In the genomic region with DNA sequence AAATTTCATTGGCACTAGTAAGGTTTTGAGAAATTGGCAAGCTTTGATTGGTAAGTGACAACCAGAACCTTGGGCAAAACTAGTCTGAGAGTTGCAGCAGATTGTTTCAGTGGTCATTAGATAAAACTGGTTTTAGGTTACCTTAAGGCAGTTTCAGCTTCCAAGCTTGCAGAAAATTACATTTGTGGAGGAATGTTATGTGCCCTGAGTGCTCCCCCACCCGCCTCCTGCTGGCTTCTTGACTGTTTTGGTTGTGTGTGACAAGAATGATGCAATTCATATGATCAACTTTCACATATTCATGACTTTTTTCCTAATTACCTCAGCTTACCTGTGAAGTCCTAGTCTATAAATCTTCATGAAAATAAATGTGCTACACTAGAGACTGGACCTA, we compare ENCODE assay signal across 14 cellular contexts.
DNase-seq lines count a peak whose midpoint lies in the region; ATAC-seq and TF ChIP-seq lines count a peak whose summit lies in the region.
"Had no signal": no experiment of that assay in that cellular context is flagged by ENCODE, and none has a peak within 500 bp of the region (broad histone marks: within the 10 kb centered on the region; RNA-seq: fewer than 3 reads in every experiment).

No MANE protein-coding gene starts in this region.

- intact Hi-C loops in body of pancreas (cut with DNase I) = no loop called here
- intact Hi-C loops in left ventricle myocardium superior (cut with micrococcal nuclease) = no loop called here
- intact Hi-C loops in A673 (cut with micrococcal nuclease; ENCODE audit: unreplicated experiment) = no loop called here
- intact Hi-C loops in prostate gland (cut with DNase I) = no loop called here
- intact Hi-C loops in psoas muscle (cut with DNase I) = no loop called here

- H3K4me1 ChIP-seq in body of pancreas (peaks cover 41% of the 10 kb centered on the region), A673 (ENCODE audit: insufficient read depth, low read length, poor library complexity, severe bottlenecking) (no peaks in the 10 kb centered on the region), prostate gland (replicated peaks) (no peaks in the 10 kb centered on the region), psoas muscle (no peaks in the 10 kb centered on the region)
- H3K4me1 ChIP-seq: BLaER1 treated with 17β-estradiol and CSF1 and Interleukin-3, amounts not matched to agents 10 nM and 100 nM had no signal

- H3K4me3 ChIP-seq in body of pancreas (no peak overlapping the region), A673 (ENCODE audit: low read depth, low read length, poor library complexity, severe bottlenecking) (no peak overlapping the region), prostate gland (no peak overlapping the region), psoas muscle (no peak overlapping the region)
- H3K4me3 ChIP-seq: BLaER1 treated with 17β-estradiol and CSF1 and Interleukin-3, amounts not matched to agents 10 nM and 100 nM; MG63; mucosa of descending colon had no signal

- CTCF ChIA-PET in A673 (lab: Charles Lee) = no interaction called here

- no peak for TF ChIP-seq POLR2A in body of pancreas (IDR thresholded peaks at IDR 0.05)
- no peak for TF ChIP-seq POLR2A in prostate gland (IDR thresholded peaks at IDR 0.05)

- peak; percentile 21 for ATAC-seq in GM18870 (IDR thresholded peaks at IDR 0.05; ENCODE audit: unreplicated experiment)
- peak; percentile 22 for ATAC-seq in GM21619 (IDR thresholded peaks at IDR 0.05; ENCODE audit: unreplicated experiment)
- peak; percentile 20 for ATAC-seq in HG03103 (IDR thresholded peaks at IDR 0.05; ENCODE audit: low read depth, unreplicated experiment)
- ATAC-seq in body of pancreas = peak; percentile 59
- no peak for ATAC-seq in left ventricle myocardium superior
- no peak for ATAC-seq in psoas muscle

- TF ChIP-seq CTCF in body of pancreas (IDR thresholded peaks at IDR 0.05) = no peak
- no peak for TF ChIP-seq CTCF in A673 (conservative IDR thresholded peaks at IDR 0.05; ENCODE audit: low read depth, low read length)
- TF ChIP-seq CTCF in prostate gland (IDR thresholded peaks at IDR 0.05) = no peak
- TF ChIP-seq CTCF in psoas muscle (IDR thresholded peaks at IDR 0.05) = no peak

- H3K27ac ChIP-seq in body of pancreas (peak overlapping the region; percentile 36 to 84 (median 78)), A673 (ENCODE audit: low read depth, low read length, poor library complexity, severe bottlenecking) (no peak overlapping the region), prostate gland (no peak overlapping the region), psoas muscle (no peak overlapping the region)
- H3K27ac ChIP-seq: BLaER1 treated with 17β-estradiol and CSF1 and Interleukin-3, amounts not matched to agents 10 nM and 100 nM; epithelial cell of prostate had no signal

- BruUV-seq in A673 (replicated peaks; lab: Mats Ljungman, UMichigan) = no TSS peak

- H3K36me3 ChIP-seq in body of pancreas (replicated peaks in 1 of 2; ENCODE audit: insufficient read depth in 1 of 2, low read depth in 2 of 2) = no peaks in the 10 kb centered on the region
- no peaks in the 10 kb centered on the region for H3K36me3 ChIP-seq in A673 (ENCODE audit: insufficient read depth, low read length, poor library complexity, severe bottlenecking)
- no peaks in the 10 kb centered on the region for H3K36me3 ChIP-seq in prostate gland
- H3K36me3 ChIP-seq in psoas muscle (ENCODE audit: insufficient read depth in 1 of 2, low read depth in 1 of 2) = no peaks in the 10 kb centered on the region
- H3K36me3 ChIP-seq: BLaER1 treated with 17β-estradiol and CSF1 and Interleukin-3, amounts not matched to agents 10 nM and 100 nM; MG63 had no signal

- POLR2A ChIA-PET in A673 (lab: Charles Lee; ENCODE audit: low non-redundant PET) = no interaction called here

- 9 to 15% methylated on average over 1 of the region's 1 CpG for WGBS in body of pancreas, 2 donors
- 41% methylated on average over 1 of the region's 1 CpG for WGBS in prostate gland
- WGBS in psoas muscle, 3 donors = 30 to 47% (median 34%) methylated on average over 1 of the region's 1 CpG

- DNase-seq in body of pancreas (peak in 3 of 4 donors; percentile 48 to 64 (median 56)), left ventricle myocardium superior (no peak), A673 (ENCODE audit: low spot score) (no peak), prostate gland (ENCODE audit: low spot score) (no peak), psoas muscle (no peak)
- DNase-seq: MG63, mucosa of descending colon, NCI-H226, retina had no signal

- no peaks in the 10 kb centered on the region for H3K9me3 ChIP-seq in body of pancreas
- H3K9me3 ChIP-seq in A673 (ENCODE audit: low read depth, low read length, poor library complexity, severe bottlenecking) = no peaks in the 10 kb centered on the region
- no peaks in the 10 kb centered on the region for H3K9me3 ChIP-seq in prostate gland
- no peaks in the 10 kb centered on the region for H3K9me3 ChIP-seq in psoas muscle
- H3K9me3 ChIP-seq: BLaER1 treated with 17β-estradiol and CSF1 and Interleukin-3, amounts not matched to agents 10 nM and 100 nM; MG63; mucosa of descending colon had no signal

- H3K27me3 ChIP-seq in body of pancreas = no peaks in the 10 kb centered on the region
- no peaks in the 10 kb centered on the region for H3K27me3 ChIP-seq in A673 (replicated peaks; ENCODE audit: insufficient read depth, low read depth, low read length, poor library complexity)
- no peaks in the 10 kb centered on the region for H3K27me3 ChIP-seq in prostate gland (replicated peaks; ENCODE audit: insufficient read depth)
- no peaks in the 10 kb centered on the region for H3K27me3 ChIP-seq in psoas muscle (ENCODE audit: insufficient read depth in 3 of 3, low read length in 2 of 3)
- H3K27me3 ChIP-seq: BLaER1 treated with 17β-estradiol and CSF1 and Interleukin-3, amounts not matched to agents 10 nM and 100 nM; MG63 had no signal

Comparison
In these comparisons a context has a peak if more than half of its experiments do, and no peak if none do; other contexts are left out.
1. ATAC-seq: peak in GM18870 (single experiment), GM21619 (single experiment), HG03103 (single experiment) and body of pancreas (single experiment); none in left ventricle myocardium superior (single experiment) and psoas muscle (0 of 4).
2. DNase-seq: peak in body of pancreas (3 of 4); none in left ventricle myocardium superior (single experiment), A673 (single experiment), prostate gland (single experiment) and psoas muscle (0 of 2).
3. H3K27ac ChIP-seq: peak in body of pancreas (4 of 4); none in A673 (single experiment), prostate gland (0 of 2) and psoas muscle (single experiment).